In the genomic region with DNA sequence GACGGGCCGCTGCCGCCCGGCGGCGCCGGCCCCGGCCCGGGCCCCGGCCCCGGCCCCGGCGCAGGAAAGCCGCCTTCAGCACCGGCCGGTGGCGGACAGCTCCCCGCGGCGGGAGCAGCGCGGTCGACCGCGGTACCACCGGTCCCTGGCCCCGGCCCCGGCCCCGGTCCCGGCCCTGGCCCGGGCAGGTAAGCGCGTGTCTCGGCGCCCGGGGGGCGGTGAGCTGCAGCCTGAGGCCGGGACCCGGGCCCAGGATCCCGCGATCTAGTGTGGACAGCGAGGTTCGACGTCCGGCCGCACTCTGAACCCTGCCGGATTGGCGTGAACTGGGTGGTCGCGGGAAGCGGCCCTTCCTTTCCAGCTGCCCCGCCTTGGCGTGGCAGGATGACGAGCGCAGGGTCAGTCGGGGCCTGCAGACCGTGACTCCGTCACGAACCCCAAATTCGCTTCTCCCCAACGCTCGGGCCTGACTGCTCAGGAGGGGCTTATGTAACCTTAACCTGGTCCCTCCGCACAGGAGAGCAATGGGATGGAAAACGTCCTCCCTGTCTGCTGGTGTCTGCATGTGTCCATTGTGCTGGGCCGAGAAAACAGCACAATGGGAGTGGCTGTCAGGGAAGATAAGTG, we compare ENCODE assay signal across 1 cellular context.
TF ChIP-seq lines count a peak whose summit lies in the region.

No MANE protein-coding gene starts in this region.

TF ChIP-seq in HepG2, 621 proteins besides CTCF, POLR2A, EP300 and RAD21 (continued from another document and continues in another):
- TF ChIP-seq, protein P1, sequence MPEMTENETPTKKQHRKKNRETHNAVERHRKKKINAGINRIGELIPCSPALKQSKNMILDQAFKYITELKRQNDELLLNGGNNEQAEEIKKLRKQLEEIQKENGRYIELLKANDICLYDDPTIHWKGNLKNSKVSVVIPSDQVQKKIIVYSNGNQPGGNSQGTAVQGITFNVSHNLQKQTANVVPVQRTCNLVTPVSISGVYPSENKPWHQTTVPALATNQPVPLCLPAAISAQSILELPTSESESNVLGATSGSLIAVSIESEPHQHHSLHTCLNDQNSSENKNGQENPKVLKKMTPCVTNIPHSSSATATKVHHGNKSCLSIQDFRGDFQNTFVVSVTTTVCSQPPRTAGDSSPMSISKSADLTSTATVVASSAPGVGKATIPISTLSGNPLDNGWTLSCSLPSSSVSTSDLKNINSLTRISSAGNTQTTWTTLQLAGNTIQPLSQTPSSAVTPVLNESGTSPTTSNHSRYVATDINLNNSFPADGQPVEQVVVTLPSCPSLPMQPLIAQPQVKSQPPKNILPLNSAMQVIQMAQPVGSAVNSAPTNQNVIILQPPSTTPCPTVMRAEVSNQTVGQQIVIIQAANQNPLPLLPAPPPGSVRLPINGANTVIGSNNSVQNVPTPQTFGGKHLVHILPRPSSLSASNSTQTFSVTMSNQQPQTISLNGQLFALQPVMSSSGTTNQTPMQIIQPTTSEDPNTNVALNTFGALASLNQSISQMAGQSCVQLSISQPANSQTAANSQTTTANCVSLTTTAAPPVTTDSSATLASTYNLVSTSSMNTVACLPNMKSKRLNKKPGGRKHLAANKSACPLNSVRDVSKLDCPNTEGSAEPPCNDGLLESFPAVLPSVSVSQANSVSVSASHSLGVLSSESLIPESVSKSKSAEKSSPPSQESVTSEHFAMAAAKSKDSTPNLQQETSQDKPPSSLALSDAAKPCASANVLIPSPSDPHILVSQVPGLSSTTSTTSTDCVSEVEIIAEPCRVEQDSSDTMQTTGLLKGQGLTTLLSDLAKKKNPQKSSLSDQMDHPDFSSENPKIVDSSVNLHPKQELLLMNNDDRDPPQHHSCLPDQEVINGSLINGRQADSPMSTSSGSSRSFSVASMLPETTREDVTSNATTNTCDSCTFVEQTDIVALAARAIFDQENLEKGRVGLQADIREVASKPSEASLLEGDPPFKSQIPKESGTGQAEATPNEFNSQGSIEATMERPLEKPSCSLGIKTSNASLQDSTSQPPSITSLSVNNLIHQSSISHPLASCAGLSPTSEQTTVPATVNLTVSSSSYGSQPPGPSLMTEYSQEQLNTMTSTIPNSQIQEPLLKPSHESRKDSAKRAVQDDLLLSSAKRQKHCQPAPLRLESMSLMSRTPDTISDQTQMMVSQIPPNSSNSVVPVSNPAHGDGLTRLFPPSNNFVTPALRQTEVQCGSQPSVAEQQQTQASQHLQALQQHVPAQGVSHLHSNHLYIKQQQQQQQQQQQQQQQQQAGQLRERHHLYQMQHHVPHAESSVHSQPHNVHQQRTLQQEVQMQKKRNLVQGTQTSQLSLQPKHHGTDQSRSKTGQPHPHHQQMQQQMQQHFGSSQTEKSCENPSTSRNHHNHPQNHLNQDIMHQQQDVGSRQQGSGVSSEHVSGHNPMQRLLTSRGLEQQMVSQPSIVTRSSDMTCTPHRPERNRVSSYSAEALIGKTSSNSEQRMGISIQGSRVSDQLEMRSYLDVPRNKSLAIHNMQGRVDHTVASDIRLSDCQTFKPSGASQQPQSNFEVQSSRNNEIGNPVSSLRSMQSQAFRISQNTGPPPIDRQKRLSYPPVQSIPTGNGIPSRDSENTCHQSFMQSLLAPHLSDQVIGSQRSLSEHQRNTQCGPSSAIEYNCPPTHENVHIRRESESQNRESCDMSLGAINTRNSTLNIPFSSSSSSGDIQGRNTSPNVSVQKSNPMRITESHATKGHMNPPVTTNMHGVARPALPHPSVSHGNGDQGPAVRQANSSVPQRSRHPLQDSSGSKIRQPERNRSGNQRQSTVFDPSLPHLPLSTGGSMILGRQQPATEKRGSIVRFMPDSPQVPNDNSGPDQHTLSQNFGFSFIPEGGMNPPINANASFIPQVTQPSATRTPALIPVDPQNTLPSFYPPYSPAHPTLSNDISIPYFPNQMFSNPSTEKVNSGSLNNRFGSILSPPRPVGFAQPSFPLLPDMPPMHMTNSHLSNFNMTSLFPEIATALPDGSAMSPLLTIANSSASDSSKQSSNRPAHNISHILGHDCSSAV (CRISPR knock-in tag; IDR thresholded peaks at IDR 0.05; ENCODE audit: borderline replicate concordance): no peak
- no peak for TF ChIP-seq NCOR1 (IDR thresholded peaks at IDR 0.05; ENCODE audit: borderline replicate concordance, low read length)
- no peak for TF ChIP-seq ZNF34 (CRISPR knock-in tag; IDR thresholded peaks at IDR 0.05; ENCODE audit: borderline replicate concordance)
- peak; percentile 92 for TF ChIP-seq ZNF709 (CRISPR knock-in tag; IDR thresholded peaks at IDR 0.05)
- peak; percentile 69; the same call in 1 of the 2 replicates for TF ChIP-seq ZNF367 (CRISPR knock-in tag; IDR thresholded peaks at IDR 0.05; ENCODE audit: borderline replicate concordance)
- no peak for TF ChIP-seq MAF1 (CRISPR knock-in tag; IDR thresholded peaks at IDR 0.05; ENCODE audit: borderline replicate concordance)
- no peak for TF ChIP-seq CCAR2 (optimal IDR thresholded peaks at IDR 0.05; ENCODE audit: low read depth, low read length)
- TF ChIP-seq ZNF749 (CRISPR knock-in tag; IDR thresholded peaks at IDR 0.05; ENCODE audit: borderline replicate concordance): no peak
- no peak for TF ChIP-seq GTF2F1 (IDR thresholded peaks at IDR 0.05; ENCODE audit: low read length)
- 0 out of 2 replicates have a peak, but pooled peaks have one; percentile 28 for TF ChIP-seq MED13 (CRISPR knock-in tag; IDR thresholded peaks at IDR 0.05)
- no peak for TF ChIP-seq ZNF207 (IDR thresholded peaks at IDR 0.05; ENCODE audit: borderline replicate concordance)
- 0 out of 2 replicates have a peak, but pooled peaks have one; percentile 47 for TF ChIP-seq KLF12 (CRISPR knock-in tag; IDR thresholded peaks at IDR 0.05; ENCODE audit: borderline replicate concordance)
- peak; percentile 88 for TF ChIP-seq CREB3 (CRISPR knock-in tag; IDR thresholded peaks at IDR 0.05)
- no peak for TF ChIP-seq RARG (CRISPR knock-in tag; IDR thresholded peaks at IDR 0.05; ENCODE audit: low read depth)
- TF ChIP-seq DNMT3B (CRISPR knock-in tag; conservative IDR thresholded peaks at IDR 0.05): no peak
- no peak for TF ChIP-seq ZNF569 (CRISPR knock-in tag; IDR thresholded peaks at IDR 0.05; ENCODE audit: borderline replicate concordance)
- TF ChIP-seq ZNF616 (CRISPR knock-in tag; IDR thresholded peaks at IDR 0.05; ENCODE audit: low read depth): no peak
- TF ChIP-seq ZNF496 (CRISPR knock-in tag; IDR thresholded peaks at IDR 0.05; ENCODE audit: insufficient replicate concordance): no peak
- TF ChIP-seq, protein P2, sequence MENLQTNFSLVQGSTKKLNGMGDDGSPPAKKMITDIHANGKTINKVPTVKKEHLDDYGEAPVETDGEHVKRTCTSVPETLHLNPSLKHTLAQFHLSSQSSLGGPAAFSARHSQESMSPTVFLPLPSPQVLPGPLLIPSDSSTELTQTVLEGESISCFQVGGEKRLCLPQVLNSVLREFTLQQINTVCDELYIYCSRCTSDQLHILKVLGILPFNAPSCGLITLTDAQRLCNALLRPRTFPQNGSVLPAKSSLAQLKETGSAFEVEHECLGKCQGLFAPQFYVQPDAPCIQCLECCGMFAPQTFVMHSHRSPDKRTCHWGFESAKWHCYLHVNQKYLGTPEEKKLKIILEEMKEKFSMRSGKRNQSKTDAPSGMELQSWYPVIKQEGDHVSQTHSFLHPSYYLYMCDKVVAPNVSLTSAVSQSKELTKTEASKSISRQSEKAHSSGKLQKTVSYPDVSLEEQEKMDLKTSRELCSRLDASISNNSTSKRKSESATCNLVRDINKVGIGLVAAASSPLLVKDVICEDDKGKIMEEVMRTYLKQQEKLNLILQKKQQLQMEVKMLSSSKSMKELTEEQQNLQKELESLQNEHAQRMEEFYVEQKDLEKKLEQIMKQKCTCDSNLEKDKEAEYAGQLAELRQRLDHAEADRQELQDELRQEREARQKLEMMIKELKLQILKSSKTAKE (CRISPR knock-in tag; IDR thresholded peaks at IDR 0.05; ENCODE audit: borderline replicate concordance): no peak
- TF ChIP-seq, protein P3, sequence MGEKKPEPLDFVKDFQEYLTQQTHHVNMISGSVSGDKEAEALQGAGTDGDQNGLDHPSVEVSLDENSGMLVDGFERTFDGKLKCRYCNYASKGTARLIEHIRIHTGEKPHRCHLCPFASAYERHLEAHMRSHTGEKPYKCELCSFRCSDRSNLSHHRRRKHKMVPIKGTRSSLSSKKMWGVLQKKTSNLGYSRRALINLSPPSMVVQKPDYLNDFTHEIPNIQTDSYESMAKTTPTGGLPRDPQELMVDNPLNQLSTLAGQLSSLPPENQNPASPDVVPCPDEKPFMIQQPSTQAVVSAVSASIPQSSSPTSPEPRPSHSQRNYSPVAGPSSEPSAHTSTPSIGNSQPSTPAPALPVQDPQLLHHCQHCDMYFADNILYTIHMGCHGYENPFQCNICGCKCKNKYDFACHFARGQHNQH (CRISPR knock-in tag; IDR thresholded peaks at IDR 0.05): no peak
- TF ChIP-seq NR2F6 (IDR thresholded peaks at IDR 0.05): no peak
- no peak for TF ChIP-seq NR2F6 (CRISPR knock-in tag; IDR thresholded peaks at IDR 0.05)
- TF ChIP-seq, protein P4, sequence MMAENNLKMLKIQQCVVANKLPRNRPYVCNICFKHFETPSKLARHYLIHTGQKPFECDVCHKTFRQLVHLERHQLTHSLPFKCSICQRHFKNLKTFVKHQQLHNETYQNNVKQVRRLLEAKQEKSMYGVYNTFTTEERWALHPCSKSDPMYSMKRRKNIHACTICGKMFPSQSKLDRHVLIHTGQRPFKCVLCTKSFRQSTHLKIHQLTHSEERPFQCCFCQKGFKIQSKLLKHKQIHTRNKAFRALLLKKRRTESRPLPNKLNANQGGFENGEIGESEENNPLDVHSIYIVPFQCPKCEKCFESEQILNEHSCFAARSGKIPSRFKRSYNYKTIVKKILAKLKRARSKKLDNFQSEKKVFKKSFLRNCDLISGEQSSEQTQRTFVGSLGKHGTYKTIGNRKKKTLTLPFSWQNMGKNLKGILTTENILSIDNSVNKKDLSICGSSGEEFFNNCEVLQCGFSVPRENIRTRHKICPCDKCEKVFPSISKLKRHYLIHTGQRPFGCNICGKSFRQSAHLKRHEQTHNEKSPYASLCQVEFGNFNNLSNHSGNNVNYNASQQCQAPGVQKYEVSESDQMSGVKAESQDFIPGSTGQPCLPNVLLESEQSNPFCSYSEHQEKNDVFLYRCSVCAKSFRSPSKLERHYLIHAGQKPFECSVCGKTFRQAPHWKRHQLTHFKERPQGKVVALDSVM (CRISPR knock-in tag; IDR thresholded peaks at IDR 0.05): no peak
- TF ChIP-seq ZKSCAN8 (CRISPR knock-in tag; IDR thresholded peaks at IDR 0.05; ENCODE audit: borderline replicate concordance): no peak
- no peak for TF ChIP-seq JUNB (CRISPR knock-in tag; IDR thresholded peaks at IDR 0.05; ENCODE audit: borderline replicate concordance)
- TF ChIP-seq ZNF646 (CRISPR knock-in tag; IDR thresholded peaks at IDR 0.05): no peak
- TF ChIP-seq ZNF788 (CRISPR knock-in tag; IDR thresholded peaks at IDR 0.05; ENCODE audit: borderline replicate concordance): no peak
- TF ChIP-seq, protein P5, sequence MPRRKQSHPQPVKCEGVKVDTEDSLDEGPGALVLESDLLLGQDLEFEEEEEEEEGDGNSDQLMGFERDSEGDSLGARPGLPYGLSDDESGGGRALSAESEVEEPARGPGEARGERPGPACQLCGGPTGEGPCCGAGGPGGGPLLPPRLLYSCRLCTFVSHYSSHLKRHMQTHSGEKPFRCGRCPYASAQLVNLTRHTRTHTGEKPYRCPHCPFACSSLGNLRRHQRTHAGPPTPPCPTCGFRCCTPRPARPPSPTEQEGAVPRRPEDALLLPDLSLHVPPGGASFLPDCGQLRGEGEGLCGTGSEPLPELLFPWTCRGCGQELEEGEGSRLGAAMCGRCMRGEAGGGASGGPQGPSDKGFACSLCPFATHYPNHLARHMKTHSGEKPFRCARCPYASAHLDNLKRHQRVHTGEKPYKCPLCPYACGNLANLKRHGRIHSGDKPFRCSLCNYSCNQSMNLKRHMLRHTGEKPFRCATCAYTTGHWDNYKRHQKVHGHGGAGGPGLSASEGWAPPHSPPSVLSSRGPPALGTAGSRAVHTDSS (CRISPR knock-in tag; conservative IDR thresholded peaks at IDR 0.05): no peak
- no peak for TF ChIP-seq ZNF562 (CRISPR knock-in tag; IDR thresholded peaks at IDR 0.05; ENCODE audit: borderline replicate concordance)
